In genomic region chr4:20698820-20699219, GRCh38 we compare ENCODE assay signal across 1 cellular context.
TF ChIP-seq lines count a peak whose summit lies in the region.

No MANE protein-coding gene starts in this region.

TF ChIP-seq in GM23338, 12 proteins besides CTCF, POLR2A, EP300 and RAD21 (continued from another document):
- TF ChIP-seq EZH2phosphoT487 (IDR thresholded peaks at IDR 0.05; ENCODE audit: unreplicated experiment): no peak
- TF ChIP-seq CREB1 (CRISPR knock-in tag; IDR thresholded peaks at IDR 0.05; ENCODE audit: low read depth): no peak
- TF ChIP-seq EZH2 (IDR thresholded peaks at IDR 0.05; ENCODE audit: low read depth, unreplicated experiment): no peak
- TF ChIP-seq POLR2AphosphoS5 (IDR thresholded peaks at IDR 0.05; ENCODE audit: low read depth): no peak
- no peak for TF ChIP-seq STAT1 (IDR thresholded peaks at IDR 0.05; ENCODE audit: unreplicated experiment)
- TF ChIP-seq, protein P1, sequence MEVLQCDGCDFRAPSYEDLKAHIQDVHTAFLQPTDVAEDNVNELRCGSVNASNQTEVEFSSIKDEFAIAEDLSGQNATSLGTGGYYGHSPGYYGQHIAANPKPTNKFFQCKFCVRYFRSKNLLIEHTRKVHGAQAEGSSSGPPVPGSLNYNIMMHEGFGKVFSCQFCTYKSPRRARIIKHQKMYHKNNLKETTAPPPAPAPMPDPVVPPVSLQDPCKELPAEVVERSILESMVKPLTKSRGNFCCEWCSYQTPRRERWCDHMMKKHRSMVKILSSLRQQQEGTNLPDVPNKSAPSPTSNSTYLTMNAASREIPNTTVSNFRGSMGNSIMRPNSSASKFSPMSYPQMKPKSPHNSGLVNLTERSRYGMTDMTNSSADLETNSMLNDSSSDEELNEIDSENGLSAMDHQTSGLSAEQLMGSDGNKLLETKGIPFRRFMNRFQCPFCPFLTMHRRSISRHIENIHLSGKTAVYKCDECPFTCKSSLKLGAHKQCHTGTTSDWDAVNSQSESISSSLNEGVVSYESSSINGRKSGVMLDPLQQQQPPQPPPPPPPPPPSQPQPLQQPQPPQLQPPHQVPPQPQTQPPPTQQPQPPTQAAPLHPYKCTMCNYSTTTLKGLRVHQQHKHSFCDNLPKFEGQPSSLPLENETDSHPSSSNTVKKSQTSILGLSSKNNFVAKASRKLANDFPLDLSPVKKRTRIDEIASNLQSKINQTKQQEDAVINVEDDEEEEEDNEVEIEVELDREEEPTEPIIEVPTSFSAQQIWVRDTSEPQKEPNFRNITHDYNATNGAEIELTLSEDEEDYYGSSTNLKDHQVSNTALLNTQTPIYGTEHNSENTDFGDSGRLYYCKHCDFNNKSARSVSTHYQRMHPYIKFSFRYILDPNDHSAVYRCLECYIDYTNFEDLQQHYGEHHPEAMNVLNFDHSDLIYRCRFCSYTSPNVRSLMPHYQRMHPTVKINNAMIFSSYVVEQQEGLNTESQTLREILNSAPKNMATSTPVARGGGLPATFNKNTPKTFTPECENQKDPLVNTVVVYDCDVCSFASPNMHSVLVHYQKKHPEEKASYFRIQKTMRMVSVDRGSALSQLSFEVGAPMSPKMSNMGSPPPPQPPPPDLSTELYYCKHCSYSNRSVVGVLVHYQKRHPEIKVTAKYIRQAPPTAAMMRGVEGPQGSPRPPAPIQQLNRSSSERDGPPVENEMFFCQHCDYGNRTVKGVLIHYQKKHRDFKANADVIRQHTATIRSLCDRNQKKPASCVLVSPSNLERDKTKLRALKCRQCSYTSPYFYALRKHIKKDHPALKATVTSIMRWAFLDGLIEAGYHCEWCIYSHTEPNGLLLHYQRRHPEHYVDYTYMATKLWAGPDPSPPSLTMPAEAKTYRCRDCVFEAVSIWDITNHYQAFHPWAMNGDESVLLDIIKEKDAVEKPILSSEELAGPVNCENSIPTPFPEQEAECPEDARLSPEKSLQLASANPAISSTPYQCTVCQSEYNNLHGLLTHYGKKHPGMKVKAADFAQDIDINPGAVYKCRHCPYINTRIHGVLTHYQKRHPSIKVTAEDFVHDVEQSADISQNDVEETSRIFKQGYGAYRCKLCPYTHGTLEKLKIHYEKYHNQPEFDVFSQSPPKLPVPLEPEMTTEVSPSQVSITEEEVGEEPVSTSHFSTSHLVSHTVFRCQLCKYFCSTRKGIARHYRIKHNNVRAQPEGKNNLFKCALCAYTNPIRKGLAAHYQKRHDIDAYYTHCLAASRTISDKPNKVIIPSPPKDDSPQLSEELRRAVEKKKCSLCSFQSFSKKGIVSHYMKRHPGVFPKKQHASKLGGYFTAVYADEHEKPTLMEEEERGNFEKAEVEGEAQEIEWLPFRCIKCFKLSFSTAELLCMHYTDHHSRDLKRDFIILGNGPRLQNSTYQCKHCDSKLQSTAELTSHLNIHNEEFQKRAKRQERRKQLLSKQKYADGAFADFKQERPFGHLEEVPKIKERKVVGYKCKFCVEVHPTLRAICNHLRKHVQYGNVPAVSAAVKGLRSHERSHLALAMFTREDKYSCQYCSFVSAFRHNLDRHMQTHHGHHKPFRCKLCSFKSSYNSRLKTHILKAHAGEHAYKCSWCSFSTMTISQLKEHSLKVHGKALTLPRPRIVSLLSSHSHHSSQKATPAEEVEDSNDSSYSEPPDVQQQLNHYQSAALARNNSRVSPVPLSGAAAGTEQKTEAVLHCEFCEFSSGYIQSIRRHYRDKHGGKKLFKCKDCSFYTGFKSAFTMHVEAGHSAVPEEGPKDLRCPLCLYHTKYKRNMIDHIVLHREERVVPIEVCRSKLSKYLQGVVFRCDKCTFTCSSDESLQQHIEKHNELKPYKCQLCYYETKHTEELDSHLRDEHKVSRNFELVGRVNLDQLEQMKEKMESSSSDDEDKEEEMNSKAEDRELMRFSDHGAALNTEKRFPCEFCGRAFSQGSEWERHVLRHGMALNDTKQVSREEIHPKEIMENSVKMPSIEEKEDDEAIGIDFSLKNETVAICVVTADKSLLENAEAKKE (CRISPR knock-in tag; IDR thresholded peaks at IDR 0.05): no peak
- no peak for TF ChIP-seq ZNF114 (CRISPR knock-in tag; IDR thresholded peaks at IDR 0.05)
- no peak for TF ChIP-seq ETS1 (IDR thresholded peaks at IDR 0.05)
- no peak for TF ChIP-seq NANOG (IDR thresholded peaks at IDR 0.05; ENCODE audit: borderline replicate concordance)
